ENCODE assay signal across 14 cellular contexts in genomic region chr5:146218163-146218562, GRCh38.
"Had no signal": no experiment of that assay in that cellular context is flagged by ENCODE, and none has a peak within 500 bp of the region (broad histone marks: within the 10 kb centered on the region; RNA-seq: fewer than 3 reads in every experiment).

No MANE protein-coding gene starts in this region.

- DNase-seq: activated B cell treated with CpG ODN at 0.5 μM for 24 hours; activated CD4-positive, alpha-beta T cell treated with anti-CD3 and anti-CD28 coated beads, Interleukin-2, amount 10 ng/mL, durations not matched to agents 7 days and 5 days; activated CD8-positive, alpha-beta memory T cell treated with anti-CD3 and anti-CD28 coated beads for 24 hours; activated naive CD4-positive, alpha-beta T cell treated with anti-CD3 and anti-CD28 coated beads for 36 hours; activated naive CD8-positive, alpha-beta T cell treated with anti-CD3 and anti-CD28 coated beads, Interleukin-2, amount 50 U/mL, for 24 hours; aorta; dermis blood vessel endothelial cell; head of caudate nucleus; kidney glomerular epithelial cell; mesendoderm; nucleus accumbens; stimulated activated CD4-positive, alpha-beta T cell treated with anti-CD3 and anti-CD28 coated beads, Interleukin-2, amount 100 ng/mL, for 48 hours; stimulated activated naive CD8-positive, alpha-beta T cell treated with anti-CD3 and anti-CD28 coated beads, Interleukin-15, Interleukin-2, amounts not matched to agents 100 U/mL and 50 U/mL, for 24 hours had no signal

- H3K27ac ChIP-seq: epithelial cell of prostate had no signal
